ENCODE assay signal across 9 cellular contexts in the genomic region with DNA sequence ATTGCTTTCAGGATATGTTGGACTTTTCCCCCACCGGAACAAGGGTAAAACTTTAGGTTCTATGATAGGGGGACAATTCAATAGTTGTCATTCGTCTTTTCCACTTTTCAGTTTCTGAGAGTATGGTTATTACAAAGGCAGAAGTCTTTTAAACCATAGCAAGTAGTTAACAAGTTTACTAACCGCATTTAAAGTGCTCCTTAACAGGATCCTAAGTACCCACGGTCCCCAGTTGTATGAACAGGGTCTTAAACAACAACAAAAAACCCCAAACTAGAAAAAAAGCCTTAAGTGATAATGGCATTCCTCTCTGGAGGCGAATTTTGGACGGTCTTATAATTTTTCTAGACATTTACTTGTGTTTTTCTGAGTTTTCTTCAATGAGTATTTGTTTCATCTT. TPM values are rescaled to one million over a fixed set of nuclear protein-coding genes. Genes with fewer than 3 reads are reported as not detected.
A peak's percentile ranks its signal among the peaks of the same experiment; 100 is the strongest.
DNase-seq lines count a peak whose midpoint lies in the region; ATAC-seq and TF ChIP-seq lines count a peak whose summit lies in the region.
"Had no signal": no experiment of that assay in that cellular context is flagged by ENCODE, and none has a peak within 500 bp of the region (broad histone marks: within the 10 kb centered on the region; RNA-seq: fewer than 3 reads in every experiment).

No MANE protein-coding gene starts in this region.

- H3K4me1 ChIP-seq in GM23248 (ENCODE audit: insufficient read depth) = peaks cover 48% of the 10 kb centered on the region
- peaks cover 5 to 16% of the 10 kb centered on the region in 2 donors for H3K4me1 ChIP-seq in gastrocnemius medialis

- in situ Hi-C loops in GM23248 (cut with MboI) = no loop called here
- in situ Hi-C loops in gastrocnemius medialis (cut with MboI; ENCODE audit: low sequenced_read_pairs in 4 of 4) = no loop called here

- 1 to 2% methylated on average over 6 of the region's 6 CpGs for WGBS in GM23248 (ENCODE audit: low coverage in 1 of 2, low lambda C conversion rate in 2 of 2, missing lambda C conversion rate in 2 of 2), 2 experiments

- H3K36me3 ChIP-seq in GM23248 (ENCODE audit: low read depth) (no peaks in the 10 kb centered on the region), SK-N-MC (ENCODE audit: insufficient read depth, low read length) (no peaks in the 10 kb centered on the region), gastrocnemius medialis (peaks cover 0 to 8% of the 10 kb centered on the region in 2 donors)

- H3K27me3 ChIP-seq in GM23248 (replicated peaks; ENCODE audit: insufficient read depth) (no peaks in the 10 kb centered on the region), gastrocnemius medialis (no peaks in the 10 kb centered on the region)

- no peaks in the 10 kb centered on the region for H3K9me2 ChIP-seq in GM23248 (ENCODE audit: insufficient read depth)

- intact Hi-C loops in gastrocnemius medialis (cut with DNase I; ENCODE audit: low total_unique reads) = loop anchor here (5.0 to 10.0 kb wide), 2 partner anchors 267 to 1014 kb away; no protein-coding TSS in a partner anchor

- H4K20me1 ChIP-seq in GM23248 (ENCODE audit: insufficient read depth) = no peaks in the 10 kb centered on the region

- TF ChIP-seq CTCF in fibroblast of villous mesenchyme (IDR thresholded peaks at IDR 0.05; ENCODE audit: insufficient read depth, low read depth, low read length) (no peak), gastrocnemius medialis (IDR thresholded peaks at IDR 0.05 in 4 of 5, conservative IDR thresholded peaks at IDR 0.05 in 1 of 5) (no peak)

- peak overlapping the region; percentile 96 for H3K4me3 ChIP-seq in GM23248
- peak overlapping the region; percentile 93 for H3K4me3 ChIP-seq in SK-N-MC
- peak overlapping the region; percentile 84 for H3K4me3 ChIP-seq in fibroblast of villous mesenchyme (ENCODE audit: low read depth, low read length)
- H3K4me3 ChIP-seq in gastrocnemius medialis = peak overlapping the region; percentile 85 to 94 (median 89)

- peaks cover 35% of the 10 kb centered on the region for H3K79me2 ChIP-seq in GM23248 (ENCODE audit: insufficient read depth)

- H3K4me2 ChIP-seq in GM23248 (ENCODE audit: unreplicated experiment) = peak overlapping the region; percentile 97

- peaks cover 19% of the 10 kb centered on the region for H3F3A ChIP-seq in GM23248 (ENCODE audit: insufficient read depth)

- H3K27ac ChIP-seq in GM23248 (peak overlapping the region; percentile 94), SK-N-MC (no peak overlapping the region), gastrocnemius medialis (peak overlapping the region; percentile 68 to 71 (median 70))

- DNase-seq in GM23248 (peak; percentile 23), SK-N-MC (ENCODE audit: low read depth, low spot score) (no peak), fibroblast of villous mesenchyme (ENCODE audit: low read depth) (peak; percentile 11), gastrocnemius medialis (no peak), NOMO-1 (lab: John Stamatoyannopoulos, UW; ENCODE audit: unreplicated experiment in 2 of 2) (no peak), OCI-M2 (lab: John Stamatoyannopoulos, UW; ENCODE audit: unreplicated experiment) (no peak)
- DNase-seq: NCI-H1694 had no signal

- TF ChIP-seq POLR2A in gastrocnemius medialis (IDR thresholded peaks at IDR 0.05) = no peak

- no peak for ATAC-seq in gastrocnemius medialis
- no peak for ATAC-seq in GM19455 (IDR thresholded peaks at IDR 0.05; ENCODE audit: unreplicated experiment)
- ATAC-seq in HG03457 (IDR thresholded peaks at IDR 0.05; ENCODE audit: unreplicated experiment) = no peak

- H3K9me3 ChIP-seq in GM23248 (ENCODE audit: low read depth) (no peaks in the 10 kb centered on the region), SK-N-MC (ENCODE audit: low read depth, low read length) (no peaks in the 10 kb centered on the region), gastrocnemius medialis (no peaks in the 10 kb centered on the region)

- H2AFZ ChIP-seq in GM23248 = peak overlapping the region; percentile 92

- H3K9ac ChIP-seq in GM23248 (peak overlapping the region; percentile 99), SK-N-MC (ENCODE audit: insufficient read length) (peak overlapping the region; percentile 54)

RNA-seq across cellular contexts. Expression of gene IFT57, which starts 0.8 kb away (rescaled TPM):
- 64.7 and 68.5 TPM in 2 replicates for total RNA-seq in GM23248 (2014; rRNA removed; shearing (Covaris generic))
- polyA plus RNA-seq in GM23248 (2016; fragmentation: Nextera tagmentation; extraction: Ambion mirVana) = 84.0 and 84.9 TPM in 2 replicates
- total RNA-seq in fibroblast of villous mesenchyme (62.8 and 81.2 TPM in 2 replicates), gastrocnemius medialis (10 to 100 TPM in 2 of 4 donors, 1 to 10 TPM in 2; 7.2 to 18.5 (median 10.7) TPM)

Comparison
In these comparisons a context has a peak if more than half of its experiments do, and no peak if none do; other contexts are left out.
1. DNase-seq: peak in GM23248 (single experiment) and fibroblast of villous mesenchyme (single experiment); none in SK-N-MC (single experiment), gastrocnemius medialis (0 of 2), NOMO-1 (0 of 2) and OCI-M2 (single experiment).
2. Peak in every context shown above with its lines, with median percentiles within 50 percentile points of each other: H3K4me3 ChIP-seq.